Comparison of ENCODE assay signal across 8 cellular contexts in genomic region chr1:241356187-241356518, GRCh38. TPM values are rescaled to one million over a fixed set of nuclear protein-coding genes. Genes with fewer than 3 reads are reported as not detected.
A peak's percentile ranks its signal among the peaks of the same experiment; 100 is the strongest.
DNase-seq lines count a peak whose midpoint lies in the region; TF ChIP-seq lines count a peak whose summit lies in the region.

No MANE protein-coding gene starts in this region.

- intact Hi-C loops in activated naive CD4-positive, alpha-beta T cell treated with anti-CD3 and anti-CD28 coated beads for 36 hours (cut with micrococcal nuclease): no loop called here
- intact Hi-C loops in stomach (cut with DNase I; ENCODE audit: low total_unique reads): no loop called here

- H3K27me3 Mint-ChIP-seq in activated naive CD4-positive, alpha-beta T cell treated with anti-CD3 and anti-CD28 coated beads for 36 hours (ENCODE audit: low read depth): peaks cover 37% of the 10 kb centered on the region

- H3K4me3 ChIP-seq in foreskin fibroblast (ENCODE audit: low read depth in 1 of 2, low read length in 2 of 2) (peak overlapping the region; percentile 59 to 73), stomach (peak overlapping the region; percentile 59 to 82 (median 72))

- peaks cover 0 to 19% (median 13%) of the 10 kb centered on the region in 4 donors for H3K4me1 ChIP-seq in stomach

- peaks cover 5% of the 10 kb centered on the region for H3K4me1 Mint-ChIP-seq in activated naive CD4-positive, alpha-beta T cell treated with anti-CD3 and anti-CD28 coated beads for 36 hours (ENCODE audit: low read depth)

- TF ChIP-seq POLR2A in stomach (IDR thresholded peaks at IDR 0.05): no peak

- TF ChIP-seq EP300 in stomach (IDR thresholded peaks at IDR 0.05): no peak

- TF ChIP-seq CTCF in foreskin fibroblast (IDR thresholded peaks at IDR 0.05; ENCODE audit: low read depth, low read length): no peak
- no peak for TF ChIP-seq CTCF in stomach (IDR thresholded peaks at IDR 0.05)

- WGBS in stomach, 5 donors: 2 to 6% (median 4%) methylated on average over 14 of the region's 14 CpGs

- no peaks in the 10 kb centered on the region for H3K36me3 Mint-ChIP-seq in activated naive CD4-positive, alpha-beta T cell treated with anti-CD3 and anti-CD28 coated beads for 36 hours (ENCODE audit: low read depth)

- H3K9me3 ChIP-seq in stomach: no peaks in the 10 kb centered on the region

- peaks cover 0 to 52% (median 11%) of the 10 kb centered on the region in 3 donors for H3K27me3 ChIP-seq in stomach

- CTCF ChIA-PET in activated naive CD4-positive, alpha-beta T cell treated with anti-CD3 and anti-CD28 coated beads for 36 hours (lab: Charles Lee): no interaction called here
- CTCF ChIA-PET in HEK293T (lab: Yijun Ruan, JAX): interaction anchor here (0.8 kb wide), 1 partner anchor 321 kb away, joined by 3 read pairs; no protein-coding TSS in a partner anchor

- H3K27ac Mint-ChIP-seq in activated naive CD4-positive, alpha-beta T cell treated with anti-CD3 and anti-CD28 coated beads for 36 hours: no peak overlapping the region

- DNase-seq in activated naive CD4-positive, alpha-beta T cell treated with anti-CD3 and anti-CD28 coated beads for 36 hours: no peak
- DNase-seq in activated naive CD4-positive, alpha-beta T cell (lab: John Stamatoyannopoulos, UW): no peak
- peak; percentile 38 for DNase-seq in NCI-H1105 treated with DMSO at 0.1 percent for 48 hours (lab: John Stamatoyannopoulos, UW)
- no peak for DNase-seq in foreskin fibroblast
- no peak for DNase-seq in stomach
- no peak for DNase-seq in HEK293T (ENCODE audit: extremely low spot score)
- DNase-seq in stimulated activated CD8-positive, alpha-beta memory T cell treated with anti-CD3 and anti-CD28 coated beads, Interleukin-4, amount 100 ng/mL, for 48 hours: no peak
- DNase-seq in cerebellum (ENCODE audit: low spot score): no peak

- H3K36me3 ChIP-seq in stomach: no peaks in the 10 kb centered on the region

- peak overlapping the region in 1 of 5 donors; percentile 49 for H3K27ac ChIP-seq in stomach

- H3K9me3 Mint-ChIP-seq in activated naive CD4-positive, alpha-beta T cell treated with anti-CD3 and anti-CD28 coated beads for 36 hours: no peaks in the 10 kb centered on the region

- POLR2A ChIA-PET in HEK293T (lab: Yijun Ruan, JAX): no interaction called here

- peak overlapping the region; percentile 26 for H3K4me3 Mint-ChIP-seq in activated naive CD4-positive, alpha-beta T cell treated with anti-CD3 and anti-CD28 coated beads for 36 hours

TF ChIP-seq in HEK293T, 16 proteins besides CTCF, POLR2A, EP300 and RAD21:
- no peak for TF ChIP-seq ELF4 (IDR thresholded peaks at IDR 0.05)
- no peak for TF ChIP-seq CTBP1 (IDR thresholded peaks at IDR 0.05; ENCODE audit: borderline replicate concordance)
- no peak for TF ChIP-seq LEF1 (IDR thresholded peaks at IDR 0.05; ENCODE audit: borderline replicate concordance)
- no peak for TF ChIP-seq SP1 (IDR thresholded peaks at IDR 0.05)

RNA-seq across cellular contexts. Expression of gene RGS7, which starts 0.9 kb away (rescaled TPM):
- total RNA-seq in activated naive CD4-positive, alpha-beta T cell treated with anti-CD3 and anti-CD28 coated beads for 36 hours: not detected
- total RNA-seq in stomach (1 to 10 TPM in 3 of 5 donors, not detected in 2; 1.8 to 2.9 (median 2.2) TPM), cerebellum (12.5 TPM)
- polyA plus RNA-seq in stomach: 1 to 10 TPM in 1 of 3 donors, under 1 TPM in 2; 0.23 to 2.0 (median 0.68) TPM
